Comparison of ENCODE assay signal across 31 cellular contexts in genomic region chr18:79544386-79544963, GRCh38.
A peak's percentile ranks its signal among the peaks of the same experiment; 100 is the strongest.
DNase-seq lines count a peak whose midpoint lies in the region; ATAC-seq and TF ChIP-seq lines count a peak whose summit lies in the region.
"Had no signal": no experiment of that assay in that cellular context is flagged by ENCODE, and none has a peak within 500 bp of the region (broad histone marks: within the 10 kb centered on the region; RNA-seq: fewer than 3 reads in every experiment).

No MANE protein-coding gene starts in this region.

- no peak overlapping the region for H4K8ac ChIP-seq in H9 (replicated peaks; ENCODE audit: insufficient read length, low read depth, low read length)

- H3K14ac ChIP-seq in H9 (ENCODE audit: insufficient read depth, low read length) = no peak overlapping the region; the same call in 1 of the 2 replicates

- H3K4me3 ChIP-seq in Peyer's patch (no peak overlapping the region), spleen (no peak overlapping the region)
- no peak overlapping the region for H3K4me3 ChIP-seq in naive thymus-derived CD4-positive, alpha-beta T cell (ENCODE audit: low read length)
- H3K4me3 ChIP-seq: BLaER1 treated with 17β-estradiol and CSF1 and Interleukin-3, amounts not matched to agents 10 nM and 100 nM; HAP-1; heart left ventricle; K562; skin epidermis; suprapubic skin; vagina had no signal

- H3T11ph ChIP-seq in H9 (ENCODE audit: low read length) = no peak overlapping the region

- no peaks in the 10 kb centered on the region for H3K36me3 Mint-ChIP-seq in H9 (ENCODE audit: insufficient read depth in 1 of 3, low read depth in 3 of 3)
- peaks cover 0 to 12% (median 5%) of the 10 kb centered on the region in 5 donors for H3K36me3 Mint-ChIP-seq in naive thymus-derived CD4-positive, alpha-beta T cell
- H3K36me3 Mint-ChIP-seq in stimulated activated naive B cell treated with anti-CD40 and anti-IgM and Interleukin-4, amounts not matched to agents 10 μg/mL and 1 μg/mL and 100 μg/mL, for 72 hours = peaks cover 9 to 16% of the 10 kb centered on the region in 2 donors

- no peaks in the 10 kb centered on the region for H3K23me2 ChIP-seq in H9 (ENCODE audit: insufficient read length, low read depth, low read length, poor library complexity, severe bottlenecking)

- no peak overlapping the region for H3K27ac Mint-ChIP-seq in H9
- no peak overlapping the region for H3K27ac Mint-ChIP-seq in naive thymus-derived CD4-positive, alpha-beta T cell
- no peak overlapping the region for H3K27ac Mint-ChIP-seq in stimulated activated naive B cell treated with anti-CD40 and anti-IgM and Interleukin-4, amounts not matched to agents 10 μg/mL and 1 μg/mL and 100 μg/mL, for 72 hours
- H3K27ac Mint-ChIP-seq: activated CD4-positive, alpha-beta T cell treated with anti-CD3 and anti-CD28 coated beads, Interleukin-2, amount 10 ng/mL, durations not matched to agents 7 days and 5 days; activated naive CD4-positive, alpha-beta T cell treated with anti-CD3 and anti-CD28 coated beads, Interleukin-2, amount 50 U/mL, for 24 hours; activated T-helper 1 cell treated with anti-CD3 and anti-CD28 coated beads, Interleukin-12 subunit alpha, Interleukin-12 subunit beta, Interleukin-2, Interleukin-4 antibody, amounts not matched to agents 30 ng/mL and 10 ng/mL and 1 ng/mL, durations not matched to agents 14 hours and 24 hours and 36 hours; memory B cell; T-helper 2 cell treated with Interferon-gamma antibody and Interleukin-4, amounts not matched to agents 5 μg/mL and 100 μg/mL, for 36 hours had no signal

- no peak overlapping the region for H2BK120ac ChIP-seq in H9 (ENCODE audit: low read depth, low read length, poor library complexity, severe bottlenecking)

- no peak overlapping the region for H2AFZ ChIP-seq in H9 (ENCODE audit: low read length)

- H3K23ac ChIP-seq in H9 (ENCODE audit: insufficient read length, low read depth, low read length) = no peak overlapping the region

- no peak overlapping the region for H2BK15ac ChIP-seq in H9 (ENCODE audit: low read depth, low read length)

- H3K36me3 ChIP-seq in Peyer's patch (no peaks in the 10 kb centered on the region), spleen (no peaks in the 10 kb centered on the region)
- no peaks in the 10 kb centered on the region for H3K36me3 ChIP-seq in naive thymus-derived CD4-positive, alpha-beta T cell (ENCODE audit: control insufficient read depth in 2 of 3, insufficient read depth in 3 of 3, low read length in 3 of 3)
- H3K36me3 ChIP-seq: BLaER1 treated with 17β-estradiol and CSF1 and Interleukin-3, amounts not matched to agents 10 nM and 100 nM; HAP-1; heart left ventricle; suprapubic skin; vagina had no signal

- H4K91ac ChIP-seq in H9 (ENCODE audit: insufficient read length, low read depth, low read length) = no peak overlapping the region

- peaks cover 14 to 16% of the 10 kb centered on the region in 2 experiments; a peak in 4 of 5 replicates for H3K9me3 Mint-ChIP-seq in H9
- H3K9me3 Mint-ChIP-seq in naive thymus-derived CD4-positive, alpha-beta T cell = peaks cover 0 to 9% (median 0%) of the 10 kb centered on the region in 11 donors
- peaks cover 9 to 10% of the 10 kb centered on the region in 2 donors for H3K9me3 Mint-ChIP-seq in stimulated activated naive B cell treated with anti-CD40 and anti-IgM and Interleukin-4, amounts not matched to agents 10 μg/mL and 1 μg/mL and 100 μg/mL, for 72 hours
- H3K9me3 Mint-ChIP-seq: activated naive CD4-positive, alpha-beta T cell treated with anti-CD3 and anti-CD28 coated beads, Interleukin-2, amount 50 U/mL, for 24 hours; activated T-helper 1 cell treated with anti-CD3 and anti-CD28 coated beads, Interleukin-12 subunit alpha, Interleukin-12 subunit beta, Interleukin-2, Interleukin-4 antibody, amounts not matched to agents 30 ng/mL and 10 ng/mL and 1 ng/mL, durations not matched to agents 14 hours and 24 hours and 36 hours had no signal

- no peak for ATAC-seq in naive thymus-derived CD4-positive, alpha-beta T cell
- ATAC-seq in GM21367 (IDR thresholded peaks at IDR 0.05; ENCODE audit: unreplicated experiment) = no peak
- no peak for ATAC-seq in HG02610 (IDR thresholded peaks at IDR 0.05; ENCODE audit: unreplicated experiment)
- no peak for ATAC-seq in stimulated activated naive B cell treated with anti-CD40 and anti-IgM and Interleukin-4, amounts not matched to agents 10 μg/mL and 1 μg/mL and 100 μg/mL, for 72 hours (replicated peaks)
- ATAC-seq: esophagus mucosa, K562 had no signal

- CTCF ChIA-PET in naive thymus-derived CD4-positive, alpha-beta T cell (lab: Charles Lee) = interaction anchor here (0.5 kb wide), 1 partner anchor 504 kb away, joined by 4 read pairs; no protein-coding TSS in a partner anchor

- H3K9me3 ChIP-seq in H9 (ENCODE audit: control insufficient read depth, low read depth, low read length) (no peaks in the 10 kb centered on the region), Peyer's patch (no peaks in the 10 kb centered on the region), spleen (no peaks in the 10 kb centered on the region)
- H3K9me3 ChIP-seq in naive thymus-derived CD4-positive, alpha-beta T cell (ENCODE audit: control insufficient read depth in 2 of 3, low read length in 3 of 3) = no peaks in the 10 kb centered on the region
- H3K9me3 ChIP-seq: HAP-1, heart left ventricle, suprapubic skin, vagina had no signal

- H3K4me2 ChIP-seq in H9 (ENCODE audit: insufficient read depth, insufficient read length, low read length) = no peak overlapping the region
- H3K4me2 ChIP-seq: BLaER1 treated with 17β-estradiol and CSF1 and Interleukin-3, amounts not matched to agents 10 nM and 100 nM had no signal

- TF ChIP-seq CTCF in H9 (conservative IDR thresholded peaks at IDR 0.05) (no peak), Peyer's patch (IDR thresholded peaks at IDR 0.05) (no peak), spleen (IDR thresholded peaks at IDR 0.05 in 8 of 11, conservative IDR thresholded peaks at IDR 0.05 in 3 of 11) (no peak)

- no peak overlapping the region for H3K18ac ChIP-seq in H9 (ENCODE audit: insufficient read length, low read depth, low read length)

- no peaks in the 10 kb centered on the region for H3K4me1 Mint-ChIP-seq in H9
- no peaks in the 10 kb centered on the region for H3K4me1 Mint-ChIP-seq in naive thymus-derived CD4-positive, alpha-beta T cell
- peaks cover 4 to 5% of the 10 kb centered on the region in 2 donors for H3K4me1 Mint-ChIP-seq in stimulated activated naive B cell treated with anti-CD40 and anti-IgM and Interleukin-4, amounts not matched to agents 10 μg/mL and 1 μg/mL and 100 μg/mL, for 72 hours
- H3K4me1 Mint-ChIP-seq: activated CD4-positive, alpha-beta T cell treated with anti-CD3 and anti-CD28 coated beads, Interleukin-2, amount 10 ng/mL, durations not matched to agents 7 days and 5 days; activated naive CD4-positive, alpha-beta T cell treated with anti-CD3 and anti-CD28 coated beads, Interleukin-2, amount 50 U/mL, for 24 hours had no signal

- H2BK12ac ChIP-seq in H9 (ENCODE audit: insufficient read length, low read depth, low read length) = no peak overlapping the region

- POLR2A ChIA-PET in naive thymus-derived CD4-positive, alpha-beta T cell (lab: Charles Lee) = no interaction called here

- no peaks in the 10 kb centered on the region for H3K27me3 ChIP-seq in H9 (ENCODE audit: insufficient read depth, low read length)
- no peaks in the 10 kb centered on the region for H3K27me3 ChIP-seq in Peyer's patch
- H3K27me3 ChIP-seq in layer of hippocampus (ENCODE audit: control insufficient read depth, insufficient read depth, low read length) = no peaks in the 10 kb centered on the region
- peaks cover 0 to 31% (median 0%) of the 10 kb centered on the region in 7 donors for H3K27me3 ChIP-seq in spleen (replicated peaks in 1 of 7)
- H3K27me3 ChIP-seq in naive thymus-derived CD4-positive, alpha-beta T cell (ENCODE audit: control insufficient read depth in 2 of 2, insufficient read depth in 2 of 2, low read length in 2 of 2) = no peaks in the 10 kb centered on the region
- H3K27me3 ChIP-seq: vagina had no signal

- H4K5ac ChIP-seq in H9 (ENCODE audit: insufficient read length, low read depth, low read length) = no peak overlapping the region

- DNase-seq in H9 (peak; percentile 19), Peyer's patch (peak in 2 of 3 donors; percentile 28 to 35), spleen (peak; percentile 66)
- DNase-seq in naive thymus-derived CD4-positive, alpha-beta T cell = no peak
- no peak for DNase-seq in stimulated activated naive B cell treated with anti-CD40 and anti-IgM and Interleukin-4, amounts not matched to agents 10 μg/mL and 1 μg/mL and 100 μg/mL, for 72 hours
- DNase-seq: activated CD4-positive, alpha-beta T cell treated with anti-CD3 and anti-CD28 coated beads, Interleukin-2, amount 10 ng/mL, durations not matched to agents 7 days and 5 days; anterior cingulate cortex; DMS79; foreskin fibroblast; GF-D8; kidney glomerular epithelial cell; NCI-H2029 treated with DMSO at 0.1 percent for 48 hours; NCI-H226; NCI-H774; nucleus accumbens; stimulated activated CD4-positive, alpha-beta T cell treated with anti-CD3 and anti-CD28 coated beads, Interleukin-2, amount 100 ng/mL, for 24 hours had no signal

- H3K4me1 ChIP-seq in H9 (ENCODE audit: insufficient read depth, low read length) = no peaks in the 10 kb centered on the region
- H3K4me1 ChIP-seq in Peyer's patch = no peaks in the 10 kb centered on the region
- no peaks in the 10 kb centered on the region for H3K4me1 ChIP-seq in spleen
- H3K4me1 ChIP-seq in naive thymus-derived CD4-positive, alpha-beta T cell (ENCODE audit: control insufficient read depth in 2 of 2, insufficient read depth in 2 of 2, low read length in 2 of 2) = no peaks in the 10 kb centered on the region
- H3K4me1 ChIP-seq: HAP-1 had no signal

- no CpG with 5 or more reads among the region's 23 CpGs for WGBS in H9 (ENCODE audit: extremely low coverage, insufficient read length, low lambda C conversion rate)
- 42 to 50% (median 47%) methylated on average over 21 to 23 of the region's 23 CpGs for WGBS in spleen, 5 donors

- H3K79me2 ChIP-seq in H9 (ENCODE audit: insufficient read depth, low read length) = no peaks in the 10 kb centered on the region

- no peak overlapping the region for H2BK20ac ChIP-seq in H9 (ENCODE audit: low read depth, low read length, poor library complexity, severe bottlenecking)

- no peak overlapping the region for H2AK5ac ChIP-seq in H9 (ENCODE audit: insufficient read length, low read length)

- H3K27me3 Mint-ChIP-seq in H9 (ENCODE audit: low read depth) = peaks cover 10% of the 10 kb centered on the region
- H3K27me3 Mint-ChIP-seq in naive thymus-derived CD4-positive, alpha-beta T cell = no peaks in the 10 kb centered on the region
- peaks cover 0 to 16% of the 10 kb centered on the region in 2 donors for H3K27me3 Mint-ChIP-seq in stimulated activated naive B cell treated with anti-CD40 and anti-IgM and Interleukin-4, amounts not matched to agents 10 μg/mL and 1 μg/mL and 100 μg/mL, for 72 hours
- H3K27me3 Mint-ChIP-seq: activated CD4-positive, alpha-beta T cell treated with anti-CD3 and anti-CD28 coated beads, Interleukin-2, amount 10 ng/mL, durations not matched to agents 7 days and 5 days; activated naive CD4-positive, alpha-beta T cell treated with anti-CD3 and anti-CD28 coated beads, Interleukin-2, amount 50 U/mL, for 24 hours had no signal

- H2BK5ac ChIP-seq in H9 (ENCODE audit: insufficient read length, low read length) = no peak overlapping the region

- intact Hi-C loops in spleen (cut with DNase I; ENCODE audit: low total_unique reads) = no loop called here
- intact Hi-C loops in naive thymus-derived CD4-positive, alpha-beta T cell (cut with micrococcal nuclease) = no loop called here

- H4K20me1 ChIP-seq in H9 (ENCODE audit: control insufficient read depth, insufficient read depth, insufficient read length) = no peaks in the 10 kb centered on the region

- H3K4me3 Mint-ChIP-seq in H9 = no peak overlapping the region
- no peak overlapping the region for H3K4me3 Mint-ChIP-seq in naive thymus-derived CD4-positive, alpha-beta T cell
- H3K4me3 Mint-ChIP-seq in stimulated activated naive B cell treated with anti-CD40 and anti-IgM and Interleukin-4, amounts not matched to agents 10 μg/mL and 1 μg/mL and 100 μg/mL, for 72 hours = no peak overlapping the region
- H3K4me3 Mint-ChIP-seq: activated CD4-positive, alpha-beta T cell treated with anti-CD3 and anti-CD28 coated beads, Interleukin-2, amount 10 ng/mL, durations not matched to agents 7 days and 5 days; activated naive CD4-positive, alpha-beta T cell treated with anti-CD3 and anti-CD28 coated beads, Interleukin-2, amount 50 U/mL, for 24 hours; activated T-helper 1 cell treated with anti-CD3 and anti-CD28 coated beads, Interleukin-12 subunit alpha, Interleukin-12 subunit beta, Interleukin-2, Interleukin-4 antibody, amounts not matched to agents 30 ng/mL and 10 ng/mL and 1 ng/mL, durations not matched to agents 14 hours and 24 hours and 36 hours; memory B cell; T-helper 2 cell treated with Interferon-gamma antibody and Interleukin-4, amounts not matched to agents 5 μg/mL and 100 μg/mL, for 36 hours had no signal

- H3K4ac ChIP-seq in H9 (ENCODE audit: low read depth, low read length) = no peak overlapping the region

- no peak overlapping the region for H3K56ac ChIP-seq in H9 (ENCODE audit: insufficient read length, low read depth, low read length)

- no peak overlapping the region for H3K27ac ChIP-seq in H9 (ENCODE audit: insufficient read length, low read depth, low read length)
- no peak overlapping the region for H3K27ac ChIP-seq in Peyer's patch
- H3K27ac ChIP-seq in layer of hippocampus (ENCODE audit: low read depth, low read length) = peak overlapping the region; percentile 89
- no peak overlapping the region for H3K27ac ChIP-seq in spleen
- no peak overlapping the region for H3K27ac ChIP-seq in naive thymus-derived CD4-positive, alpha-beta T cell (ENCODE audit: low read depth, low read length)
- H3K27ac ChIP-seq: BLaER1 treated with 17β-estradiol and CSF1 and Interleukin-3, amounts not matched to agents 10 nM and 100 nM; skin epidermis; suprapubic skin; vagina had no signal

- H3K79me1 ChIP-seq in H9 (ENCODE audit: insufficient read depth, low read depth, low read length, poor library complexity, severe bottlenecking) = no peaks in the 10 kb centered on the region

- H3K9ac ChIP-seq in H9 (ENCODE audit: extremely low read depth, insufficient read length, low read length) = no peak overlapping the region
- H3K9ac ChIP-seq: BLaER1 treated with 17β-estradiol and CSF1 and Interleukin-3, amounts not matched to agents 10 nM and 100 nM had no signal

- TF ChIP-seq POLR2A in Peyer's patch (IDR thresholded peaks at IDR 0.05) = no peak
- no peak for TF ChIP-seq POLR2A in spleen (IDR thresholded peaks at IDR 0.05)

Comparison
In these comparisons a context has a peak if more than half of its experiments do, and no peak if none do; other contexts are left out.
1. DNase-seq: peak in H9 (single experiment), Peyer's patch (2 of 3) and spleen (single experiment); none in naive thymus-derived CD4-positive, alpha-beta T cell (0 of 9) and stimulated activated naive B cell treated with anti-CD40 and anti-IgM and Interleukin-4, amounts not matched to agents 10 μg/mL and 1 μg/mL and 100 μg/mL, for 72 hours (single experiment).